In the genomic region with DNA sequence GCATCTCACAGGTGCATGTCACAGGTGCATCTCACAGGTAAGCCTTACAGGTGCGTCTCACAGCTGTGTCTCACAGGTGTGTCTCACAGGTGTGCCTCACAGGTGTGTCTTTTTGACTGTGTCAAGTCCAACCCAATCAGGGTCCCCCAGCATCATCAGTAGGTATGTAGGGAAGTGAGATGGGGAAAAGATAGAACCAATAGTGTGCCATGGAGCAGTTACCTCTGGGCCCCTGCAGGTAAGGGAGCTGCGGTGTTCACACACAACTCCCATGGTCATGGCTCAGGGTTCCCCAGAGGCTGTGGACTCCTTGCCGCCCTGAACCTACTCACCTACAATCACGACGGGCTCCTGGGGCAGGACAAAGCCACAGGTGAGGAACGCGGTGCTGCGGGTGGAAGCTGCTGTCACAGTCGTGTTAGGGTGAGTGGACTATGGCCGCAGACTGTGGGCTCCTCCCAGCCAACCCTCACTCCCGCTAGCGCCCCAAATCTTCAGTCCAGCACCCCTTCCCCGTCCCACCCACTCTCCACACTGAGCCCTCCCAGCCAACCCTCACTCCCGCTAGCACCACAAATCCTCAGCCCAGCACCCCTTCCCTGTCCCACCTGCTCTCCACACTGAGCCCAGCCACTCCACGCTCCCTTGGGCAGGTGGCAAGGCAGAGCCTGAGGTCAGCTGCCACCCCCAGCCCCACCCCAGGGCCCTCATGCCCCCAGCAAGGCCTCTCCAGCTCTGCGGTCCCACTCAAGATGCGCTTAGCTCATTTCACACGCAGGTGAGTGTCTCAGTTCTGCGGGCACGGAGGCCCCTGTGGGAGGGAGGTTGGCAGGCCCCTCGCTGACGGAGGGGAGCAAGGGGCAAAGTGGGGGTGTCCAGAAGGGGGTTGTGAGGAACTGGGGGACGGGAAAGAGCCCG, we compare ENCODE assay signal across 19 cellular contexts. TPM values are rescaled to one million over a fixed set of nuclear protein-coding genes. Genes with fewer than 3 reads are reported as not detected.
A peak's percentile ranks its signal among the peaks of the same experiment; 100 is the strongest.
DNase-seq lines count a peak whose midpoint lies in the region; ATAC-seq, FAIRE-seq and TF ChIP-seq lines count a peak whose summit lies in the region.
"Had no signal": no experiment of that assay in that cellular context is flagged by ENCODE, and none has a peak within 500 bp of the region (broad histone marks: within the 10 kb centered on the region; RNA-seq: fewer than 3 reads in every experiment).

No MANE protein-coding gene starts in this region.

- no peak overlapping the region for H3K14ac ChIP-seq in H1 (ENCODE audit: insufficient read length)

- CTCF ChIA-PET in H1 (lab: Charles Lee; ENCODE audit: partially characterized antibody): interaction anchor here (0.9 to 1.1 kb wide), 2 partner anchors 20 to 22 kb away, joined by 3 read pairs; no protein-coding TSS in a partner anchor

- H3K9me2 ChIP-seq in GM23338 (ENCODE audit: insufficient read depth): no peaks in the 10 kb centered on the region

- 0 out of 2 replicates have a peak overlapping the region, but pooled peaks have one; percentile 72 for H2AFZ ChIP-seq in GM23338
- H2AFZ ChIP-seq in H1 (ENCODE audit: low read length): no peak overlapping the region
- no peak overlapping the region for H2AFZ ChIP-seq in osteoblast (ENCODE audit: low read length)

- no peak overlapping the region for H3K4ac ChIP-seq in H1 (replicated peaks; ENCODE audit: insufficient read length, low read depth, low read length)
- no peak overlapping the region for H3K4ac ChIP-seq in mesendoderm (ENCODE audit: low read depth, low read length)

- H3K79me1 ChIP-seq in H1 (ENCODE audit: low read depth, low read length) (no peaks in the 10 kb centered on the region; the same call in 1 of the 2 replicates), mesendoderm (ENCODE audit: low read length) (no peaks in the 10 kb centered on the region)

- no peak overlapping the region; the same call in 1 of the 2 replicates for H4K8ac ChIP-seq in H1 (ENCODE audit: extremely low read depth, insufficient read depth, low read length)
- H4K8ac ChIP-seq in mesendoderm (ENCODE audit: low read depth, low read length): no peak overlapping the region

- no peak for TF ChIP-seq POLR2A in H1 (IDR thresholded peaks at IDR 0.05; ENCODE audit: control extremely low read depth in 1 of 2, low read depth in 2 of 2, low read length in 2 of 2)

- 87% methylated on average over 14 of the region's 24 CpGs; no CpG with 5 or more reads in 1 of the 2 experiments for WGBS in H1 (ENCODE audit: extremely low coverage in 1 of 2, insufficient coverage in 1 of 2, insufficient read length in 1 of 2, insufficient replicate concordance in 2 of 2, low coverage in 1 of 2, low lambda C conversion rate in 2 of 2, missing lambda C conversion rate in 1 of 2), 2 experiments
- no CpG with 5 or more reads among the region's 24 CpGs for WGBS in mesendoderm (ENCODE audit: extremely low coverage, insufficient coverage, low lambda C conversion rate)

- peaks cover 10% of the 10 kb centered on the region for H3K4me1 Mint-ChIP-seq in GM23338

- TF ChIP-seq EP300 in H1 (IDR thresholded peaks at IDR 0.05; ENCODE audit: borderline replicate concordance in 1 of 2, low read depth in 2 of 2, low read length in 2 of 2): no peak

- no peaks in the 10 kb centered on the region for H3K36me3 ChIP-seq in BLaER1 treated with 17β-estradiol and CSF1 and Interleukin-3, amounts not matched to agents 10 nM and 100 nM
- H3K36me3 ChIP-seq in GM23338 (ENCODE audit: insufficient read depth) (no peaks in the 10 kb centered on the region), H1 (ENCODE audit: control insufficient read depth in 2 of 4, insufficient read depth in 4 of 4, low read length in 3 of 4) (no peaks in the 10 kb centered on the region), osteoblast (ENCODE audit: insufficient read depth, low read length) (no peaks in the 10 kb centered on the region), mesendoderm (ENCODE audit: control insufficient read depth, insufficient read depth, low read length) (no peaks in the 10 kb centered on the region)
- H3K36me3 ChIP-seq: BE2C had no signal

- no peaks in the 10 kb centered on the region for H3K23me2 ChIP-seq in H1 (ENCODE audit: low read depth, low read length)

- H3K4me3 Mint-ChIP-seq in GM23338: no peak overlapping the region

- peaks cover 4 to 17% (median 11%) of the 10 kb centered on the region in 11 experiments; a peak in 17 of 22 replicates for H3K9me3 ChIP-seq in BLaER1 treated with 17β-estradiol and CSF1 and Interleukin-3, amounts not matched to agents 10 nM and 100 nM (replicated peaks in 1 of 11)
- H3K9me3 ChIP-seq in H1 (ENCODE audit: insufficient read depth in 2 of 2, low read depth in 1 of 2, low read length in 1 of 2): no peaks in the 10 kb centered on the region
- no peaks in the 10 kb centered on the region for H3K9me3 ChIP-seq in osteoblast (ENCODE audit: low read depth, low read length)

- H4K5ac ChIP-seq in H1 (ENCODE audit: insufficient read length, low read depth, low read length): no peak overlapping the region
- H4K5ac ChIP-seq in mesendoderm (ENCODE audit: low read length): no peak overlapping the region

- no peak overlapping the region for H3K27ac ChIP-seq in BLaER1 treated with 17β-estradiol and CSF1 and Interleukin-3, amounts not matched to agents 10 nM and 100 nM
- no peak overlapping the region for H3K27ac ChIP-seq in GM23338 (ENCODE audit: low read depth)
- H3K27ac ChIP-seq in H1 (ENCODE audit: low read depth, low read length): no peak overlapping the region
- no peak overlapping the region for H3K27ac ChIP-seq in osteoblast (ENCODE audit: low read depth, low read length)
- no peak overlapping the region for H3K27ac ChIP-seq in mesendoderm (ENCODE audit: low read depth, low read length)

- H2BK5ac ChIP-seq in H1 (ENCODE audit: low read depth, low read length): no peak overlapping the region
- no peak overlapping the region for H2BK5ac ChIP-seq in mesendoderm (ENCODE audit: low read length)

- 0 out of 2 replicates have a peak overlapping the region, but pooled peaks have one; percentile 60 for H2BK12ac ChIP-seq in H1 (ENCODE audit: low read depth, low read length)

- no peaks in the 10 kb centered on the region for H3K36me3 Mint-ChIP-seq in GM23338 (ENCODE audit: low read depth)

- H2AK5ac ChIP-seq in H1 (ENCODE audit: low read depth, low read length): no peak overlapping the region
- H2AK5ac ChIP-seq in mesendoderm (ENCODE audit: low read length): no peak overlapping the region

- H3K9me3 Mint-ChIP-seq in GM23338: no peaks in the 10 kb centered on the region

- H4K91ac ChIP-seq in H1 (replicated peaks; ENCODE audit: insufficient read length, low read length): peak overlapping the region; percentile 42

- FAIRE-seq in H1 (lab: Jason Lieb, UNC): no peak

- DNase-seq in GM23338 (ENCODE audit: low spot score) (no peak), H1 (ENCODE audit: low read depth in 1 of 2, low spot score in 2 of 2) (no peak), osteoblast (ENCODE audit: insufficient read length, low spot score, missing footprints) (peak; percentile 84), DMS153 (lab: John Stamatoyannopoulos, UW) (no peak), mesendoderm (no peak)
- no peak for DNase-seq in activated CD4-positive, CD25-positive, alpha-beta regulatory T cell (lab: John Stamatoyannopoulos, UW)
- DNase-seq: BE2C; KBM-7; NCI-H1048; NCI-H146; NCI-H226; NCI-H526 treated with DMSO at 0.1 percent for 48 hours; NK-92 treated with Interleukin-12 subunit alpha and Interleukin-12 subunit beta, amount 100 ng/mL, for 24 hours; SHP77 had no signal

- POLR2A ChIA-PET in H1 (lab: Charles Lee; ENCODE audit: partially characterized antibody): no interaction called here

- no peak overlapping the region for H2BK20ac ChIP-seq in H1 (ENCODE audit: low read length)

- H3K23ac ChIP-seq in H1 (ENCODE audit: insufficient read length): no peak overlapping the region
- no peak overlapping the region for H3K23ac ChIP-seq in mesendoderm (ENCODE audit: low read length)

- H3K56ac ChIP-seq in H1 (replicated peaks; ENCODE audit: insufficient read length, low read depth, low read length): no peak overlapping the region
- no peak overlapping the region for H3K56ac ChIP-seq in mesendoderm (ENCODE audit: low read length)

- no peak overlapping the region for H2BK120ac ChIP-seq in H1 (replicated peaks; ENCODE audit: low read depth, low read length)
- H2BK120ac ChIP-seq in mesendoderm (ENCODE audit: low read depth, low read length): no peak overlapping the region

- no peak overlapping the region for H3K4me3 ChIP-seq in BLaER1 treated with 17β-estradiol and CSF1 and Interleukin-3, amounts not matched to agents 10 nM and 100 nM
- H3K4me3 ChIP-seq in GM23338 (no peak overlapping the region), H1 (ENCODE audit: extremely low read depth in 1 of 4, insufficient read depth in 2 of 4, low read depth in 3 of 4, low read length in 4 of 4) (no peak overlapping the region), osteoblast (ENCODE audit: insufficient read depth, low read length) (no peak overlapping the region), mesendoderm (ENCODE audit: low read length) (no peak overlapping the region)

- peaks cover 11% of the 10 kb centered on the region for H3K27me3 Mint-ChIP-seq in GM23338 (ENCODE audit: insufficient read depth, low read depth, poor library complexity)

- no peak overlapping the region for H3K18ac ChIP-seq in H1 (ENCODE audit: extremely low read depth, low read length)
- H3K18ac ChIP-seq in mesendoderm (ENCODE audit: low read length): no peak overlapping the region

- ATAC-seq in GM23338 (no peak), HG02840 (IDR thresholded peaks at IDR 0.05; ENCODE audit: low FRiP score, unreplicated experiment) (no peak)
- ATAC-seq: HCT116, SK-N-SH treated with all-trans-retinoic acid at 6 μM for 48 hours had no signal

- no peak overlapping the region for H3K9ac ChIP-seq in BLaER1 treated with 17β-estradiol and CSF1 and Interleukin-3, amounts not matched to agents 10 nM and 100 nM
- H3K9ac ChIP-seq in H1 (replicated peaks in 1 of 4; ENCODE audit: extremely low read depth in 1 of 4, low read depth in 3 of 4, low read length in 3 of 4): peak overlapping the region in 1 of 4 experiments; percentile 14; a peak in 2 of 7 replicates
- H3K9ac ChIP-seq in mesendoderm (ENCODE audit: low read length): no peak overlapping the region

- H3F3A ChIP-seq in GM23338 (replicated peaks; ENCODE audit: low read depth): no peaks in the 10 kb centered on the region

- TF ChIP-seq CTCF in GM23338 (conservative IDR thresholded peaks at IDR 0.05; ENCODE audit: low read depth in 2 of 2) (no peak), H1 (IDR thresholded peaks at IDR 0.05; ENCODE audit: control extremely low read depth in 1 of 3, insufficient read depth in 1 of 3, low read depth in 1 of 3, low read length in 3 of 3) (no peak), osteoblast (IDR thresholded peaks at IDR 0.05; ENCODE audit: extremely low read depth, low read depth, low read length) (no peak)

- peak overlapping the region; percentile 41 to 83 (median 57); a peak in 18 of 22 replicates for H3K4me2 ChIP-seq in BLaER1 treated with 17β-estradiol and CSF1 and Interleukin-3, amounts not matched to agents 10 nM and 100 nM
- H3K4me2 ChIP-seq in GM23338: no peak overlapping the region
- H3K4me2 ChIP-seq in H1 (ENCODE audit: insufficient read depth in 1 of 2, low read depth in 2 of 2, low read length in 2 of 2): no peak overlapping the region
- H3K4me2 ChIP-seq in osteoblast (ENCODE audit: insufficient read depth, low read length): no peak overlapping the region
- no peak overlapping the region for H3K4me2 ChIP-seq in mesendoderm (ENCODE audit: low read length)

- H3K27ac Mint-ChIP-seq in GM23338: no peak overlapping the region

- H3K4me1 ChIP-seq in BLaER1 treated with 17β-estradiol and CSF1 and Interleukin-3, amounts not matched to agents 10 nM and 100 nM: peaks cover 24 to 50% (median 43%) of the 10 kb centered on the region in 10 experiments
- H3K4me1 ChIP-seq in GM23338 (ENCODE audit: insufficient read depth) (no peaks in the 10 kb centered on the region; the same call in 1 of the 2 replicates), H1 (replicated peaks in 1 of 4; ENCODE audit: control insufficient read depth in 3 of 4, insufficient read depth in 4 of 4, low read length in 3 of 4) (peaks cover 0 to 18% (median 8%) of the 10 kb centered on the region in 4 experiments; a peak in 5 of 7 replicates), osteoblast (ENCODE audit: insufficient read depth, low read length) (no peaks in the 10 kb centered on the region), mesendoderm (ENCODE audit: control insufficient read depth, low read depth, low read length) (no peaks in the 10 kb centered on the region)
- H3K4me1 ChIP-seq: BE2C had no signal

- no peak for TF ChIP-seq RAD21 in H1 (IDR thresholded peaks at IDR 0.05 in 1 of 2, conservative IDR thresholded peaks at IDR 0.05 in 1 of 2; ENCODE audit: low read depth in 2 of 2, low read length in 2 of 2)

- no peaks in the 10 kb centered on the region; a peak in 1 of 22 replicates for H3K27me3 ChIP-seq in BLaER1 treated with 17β-estradiol and CSF1 and Interleukin-3, amounts not matched to agents 10 nM and 100 nM
- H3K27me3 ChIP-seq in GM23338 (ENCODE audit: insufficient read depth) (no peaks in the 10 kb centered on the region), H1 (replicated peaks in 1 of 4; ENCODE audit: control insufficient read depth in 3 of 4, extremely low read depth in 1 of 4, insufficient read depth in 3 of 4, low read length in 3 of 4) (peaks cover 0 to 2% (median 0%) of the 10 kb centered on the region in 4 experiments; a peak in 1 of 7 replicates), osteoblast (ENCODE audit: insufficient read depth, low read length) (no peaks in the 10 kb centered on the region), mesendoderm (ENCODE audit: insufficient read depth, low read length, poor library complexity) (no peaks in the 10 kb centered on the region)
- H3K27me3 ChIP-seq: BE2C had no signal

- no peak overlapping the region for H2BK15ac ChIP-seq in H1 (ENCODE audit: low read length)
- H2BK15ac ChIP-seq in mesendoderm (replicated peaks; ENCODE audit: low read depth): no peak overlapping the region

- H3K79me2 ChIP-seq in GM23338 (replicated peaks; ENCODE audit: insufficient read depth): no peaks in the 10 kb centered on the region
- no peaks in the 10 kb centered on the region for H3K79me2 ChIP-seq in H1 (ENCODE audit: control insufficient read depth in 1 of 2, insufficient read depth in 2 of 2, low read length in 2 of 2)
- H3K79me2 ChIP-seq in osteoblast (ENCODE audit: insufficient read depth, low read length): no peaks in the 10 kb centered on the region
- H3K79me2 ChIP-seq in mesendoderm (ENCODE audit: control insufficient read depth, insufficient read depth, low read length): no peaks in the 10 kb centered on the region

- no peaks in the 10 kb centered on the region for H4K20me1 ChIP-seq in BLaER1 treated with 17β-estradiol and CSF1 and Interleukin-3, amounts not matched to agents 10 nM and 100 nM
- H4K20me1 ChIP-seq in GM23338 (replicated peaks; ENCODE audit: insufficient read depth): no peaks in the 10 kb centered on the region
- peaks cover 0 to 3% of the 10 kb centered on the region in 2 experiments for H4K20me1 ChIP-seq in H1 (replicated peaks in 1 of 2; ENCODE audit: control insufficient read depth in 1 of 2, insufficient read depth in 2 of 2, low read length in 2 of 2)
- H4K20me1 ChIP-seq in osteoblast (ENCODE audit: insufficient read depth, low read length): no peaks in the 10 kb centered on the region

RNA-seq across cellular contexts. Expression of a gene that starts 2.1 kb away (rescaled TPM):
- total RNA-seq in GM23338 (2014; rRNA removed; shearing (Covaris generic)): 3.1 and 5.0 TPM in 2 replicates
- 3.3 and 3.4 TPM in 2 replicates for polyA plus RNA-seq in GM23338 (2016; fragmentation: Nextera tagmentation; extraction: Ambion mirVana)
- total RNA-seq in H1 (2021; fragmentation: NEBNext Ultra II Directional; extraction: Animal tissue kit (Norgen Biotek cat#: 25700)): 4.1 and 4.5 TPM in 2 replicates
- polyA plus RNA-seq in H1 (2011; rRNA removed): 8.0 and 8.4 TPM in 2 replicates
- polyA plus RNA-seq in H1 (2011; cell fraction: cytosol; rRNA removed): 11.1 TPM
- 14.3 TPM for polyA plus RNA-seq in H1 (2011; cell fraction: nucleus; rRNA removed)
- 9.1 to 17.0 TPM (median 14.1 TPM) in 4 replicates for polyA plus RNA-seq in H1 (2012, experiment 1 of 2)
- polyA plus RNA-seq in H1 (2012, experiment 2 of 2): 4.3 TPM
- 1.3 TPM for polyA plus RNA-seq in H1 (2013, experiment 1 of 2)
- 2.1 TPM for polyA plus RNA-seq in H1 (2013, experiment 2 of 2)
- 11.1 and 16.4 TPM in 2 replicates for polyA minus RNA-seq in H1 (2011; rRNA and poly(A)+ RNA removed)
- 6.8 TPM for polyA minus RNA-seq in H1 (2011; cell fraction: cytosol; rRNA and poly(A)+ RNA removed)
- polyA minus RNA-seq in H1 (2011; cell fraction: nucleus; rRNA and poly(A)+ RNA removed): 9.4 TPM
- total RNA-seq in osteoblast: not detected in 2 replicates
- 0.93 TPM for polyA plus RNA-seq in mesendoderm (2013, experiment 1 of 2)
- 1.2 TPM for polyA plus RNA-seq in mesendoderm (2013, experiment 2 of 2)
- total RNA-seq: M059J had no signal

RNA-seq across cellular contexts. Expression of a gene that starts 47.2 kb away (rescaled TPM):
- total RNA-seq in GM23338 (2014; rRNA removed; shearing (Covaris generic)): 0.62 TPM in 1 of 2 replicates, not detected in the other
- polyA plus RNA-seq in GM23338 (2016; fragmentation: Nextera tagmentation; extraction: Ambion mirVana) (0.11 and 0.21 TPM in 2 replicates), H1 (2011; rRNA removed) (0.08 and 0.14 TPM in 2 replicates)
- total RNA-seq in H1 (2021; fragmentation: NEBNext Ultra II Directional; extraction: Animal tissue kit (Norgen Biotek cat#: 25700)): 0.35 TPM in 1 of 2 replicates, not detected in the other
- 0.06 TPM for polyA plus RNA-seq in H1 (2011; cell fraction: cytosol; rRNA removed)
- 0.14 TPM for polyA plus RNA-seq in H1 (2011; cell fraction: nucleus; rRNA removed)
- 0.16 TPM in 1 of 4 replicates, not detected in the others for polyA plus RNA-seq in H1 (2012, experiment 1 of 2)
- 0.07 TPM for polyA plus RNA-seq in H1 (2012, experiment 2 of 2)
- polyA plus RNA-seq in H1 (2013, experiment 1 of 2): 0.08 TPM
- 0.13 TPM for polyA plus RNA-seq in H1 (2013, experiment 2 of 2)
- polyA minus RNA-seq in H1 (2011; rRNA and poly(A)+ RNA removed): not detected in 2 replicates
- not detected for polyA minus RNA-seq in H1 (2011; cell fraction: cytosol; rRNA and poly(A)+ RNA removed)
- polyA minus RNA-seq in H1 (2011; cell fraction: nucleus; rRNA and poly(A)+ RNA removed): not detected
- total RNA-seq in osteoblast: not detected in 2 replicates
- polyA plus RNA-seq in mesendoderm (2013, experiment 1 of 2): 0.03 TPM
- polyA plus RNA-seq in mesendoderm (2013, experiment 2 of 2): 0.07 TPM
- total RNA-seq: M059J had no signal

RNA-seq across cellular contexts. Expression of a gene that starts 50.8 kb away (rescaled TPM):
- total RNA-seq in GM23338 (2014; rRNA removed; shearing (Covaris generic)): 60.5 and 149 TPM in 2 replicates
- polyA plus RNA-seq in GM23338 (2016; fragmentation: Nextera tagmentation; extraction: Ambion mirVana): 2,021 and 2,519 TPM in 2 replicates
- 375 and 413 TPM in 2 replicates for total RNA-seq in H1 (2021; fragmentation: NEBNext Ultra II Directional; extraction: Animal tissue kit (Norgen Biotek cat#: 25700))
- polyA plus RNA-seq in H1 (2011; rRNA removed): 450 and 538 TPM in 2 replicates
- 736 TPM for polyA plus RNA-seq in H1 (2011; cell fraction: cytosol; rRNA removed)
- 398 TPM for polyA plus RNA-seq in H1 (2011; cell fraction: nucleus; rRNA removed)
- polyA plus RNA-seq in H1 (2012, experiment 1 of 2): 972 to 1,582 TPM (median 1,208 TPM) in 4 replicates
- 606 TPM for polyA plus RNA-seq in H1 (2012, experiment 2 of 2)
- 1,182 TPM for polyA plus RNA-seq in H1 (2013, experiment 1 of 2)
- 1,303 TPM for polyA plus RNA-seq in H1 (2013, experiment 2 of 2)
- polyA minus RNA-seq in H1 (2011; rRNA and poly(A)+ RNA removed): 143 and 154 TPM in 2 replicates
- 98.1 TPM for polyA minus RNA-seq in H1 (2011; cell fraction: cytosol; rRNA and poly(A)+ RNA removed)
- polyA minus RNA-seq in H1 (2011; cell fraction: nucleus; rRNA and poly(A)+ RNA removed): 109 TPM
- 60.8 and 70.4 TPM in 2 replicates for total RNA-seq in osteoblast
- 1,265 TPM for polyA plus RNA-seq in mesendoderm (2013, experiment 1 of 2)
- polyA plus RNA-seq in mesendoderm (2013, experiment 2 of 2): 1,279 TPM

RNA-seq across cellular contexts. Expression of a gene that starts 51.1 kb away (rescaled TPM):
- total RNA-seq in GM23338 (2014; rRNA removed; shearing (Covaris generic)): 2.2 and 4.4 TPM in 2 replicates
- polyA plus RNA-seq in GM23338 (2016; fragmentation: Nextera tagmentation; extraction: Ambion mirVana) (3.0 and 5.7 TPM in 2 replicates), H1 (2011; rRNA removed) (6.3 and 6.8 TPM in 2 replicates)
- 5.5 and 5.7 TPM in 2 replicates for total RNA-seq in H1 (2021; fragmentation: NEBNext Ultra II Directional; extraction: Animal tissue kit (Norgen Biotek cat#: 25700))
- polyA plus RNA-seq in H1 (2011; cell fraction: cytosol; rRNA removed): 7.7 TPM
- polyA plus RNA-seq in H1 (2011; cell fraction: nucleus; rRNA removed): 40.3 TPM
- polyA plus RNA-seq in H1 (2012, experiment 1 of 2): 11.6 to 13.5 TPM (median 12.6 TPM) in 4 replicates
- 3.7 TPM for polyA plus RNA-seq in H1 (2012, experiment 2 of 2)
- 4.6 TPM for polyA plus RNA-seq in H1 (2013, experiment 1 of 2)
- 3.5 TPM for polyA plus RNA-seq in H1 (2013, experiment 2 of 2)
- 2.5 and 6.8 TPM in 2 replicates for polyA minus RNA-seq in H1 (2011; rRNA and poly(A)+ RNA removed)
- 6.9 TPM for polyA minus RNA-seq in H1 (2011; cell fraction: cytosol; rRNA and poly(A)+ RNA removed)
- polyA minus RNA-seq in H1 (2011; cell fraction: nucleus; rRNA and poly(A)+ RNA removed): 19.0 TPM
- 17.7 and 22.8 TPM in 2 replicates for total RNA-seq in osteoblast
- 4.5 TPM for polyA plus RNA-seq in mesendoderm (2013, experiment 1 of 2)
- 4.6 TPM for polyA plus RNA-seq in mesendoderm (2013, experiment 2 of 2)

Comparison
In these comparisons a context has a peak if more than half of its experiments do, and no peak if none do; other contexts are left out.
1. H3K4me2 ChIP-seq: peak in BLaER1 treated with 17β-estradiol and CSF1 and Interleukin-3, amounts not matched to agents 10 nM and 100 nM (11 of 11); none in GM23338 (single experiment), H1 (0 of 2), osteoblast (single experiment) and mesendoderm (single experiment).